8 cellular contexts compared by ENCODE assay signal in the genomic region with DNA sequence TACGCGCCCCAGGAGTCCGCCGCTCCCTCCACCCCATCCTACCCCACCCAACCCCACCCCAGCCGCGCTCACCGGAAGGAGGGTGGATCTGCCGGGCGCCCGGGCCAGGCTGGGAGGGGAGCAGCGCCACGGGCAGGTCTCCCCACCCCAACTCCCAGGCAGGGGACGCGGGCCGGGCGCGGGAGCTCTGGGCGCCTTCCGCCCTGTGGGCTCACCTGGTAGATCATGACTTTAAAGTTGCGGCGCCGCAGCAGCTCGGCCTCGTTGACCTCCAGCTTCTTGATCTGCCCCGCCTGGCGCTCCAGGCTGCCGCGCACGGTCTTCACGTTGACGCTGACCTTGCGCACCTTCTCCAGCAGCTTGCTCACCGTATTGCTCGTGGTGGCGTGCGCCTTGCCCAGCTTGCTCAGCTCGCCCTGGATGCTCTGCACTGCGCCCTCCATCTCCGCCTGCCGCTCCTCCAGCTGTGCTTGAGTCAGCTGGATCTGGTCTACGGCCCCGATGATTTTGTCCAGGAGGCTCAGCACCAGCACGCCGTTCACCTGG. TPM values are rescaled to one million over a fixed set of nuclear protein-coding genes. Genes with fewer than 3 reads are reported as not detected.
DNase-seq lines count a peak whose midpoint lies in the region; ATAC-seq and TF ChIP-seq lines count a peak whose summit lies in the region.

No MANE protein-coding gene starts in this region.

- peaks cover 71% of the 10 kb centered on the region for H3K27me3 ChIP-seq in neutrophil

- no peaks in the 10 kb centered on the region for H3K9me3 ChIP-seq in neutrophil

- DNase-seq in activated T-cell treated with anti-CD3 and anti-CD28 coated beads for 48 hours (ENCODE audit: low read depth) (peak; percentile 33), activated T-cell treated with anti-CD3 and anti-CD28 coated beads for 4 hours (no peak), fibroblast of pulmonary artery (ENCODE audit: low read depth) (no peak), mesenteric fat pad (ENCODE audit: low spot score) (no peak)
- peak; percentile 75 for DNase-seq in activated CD8-positive, alpha-beta memory T cell treated with anti-CD3 and anti-CD28 coated beads, Interleukin-2, amount 50 U/mL, for 48 hours

- H3K36me3 ChIP-seq in neutrophil: no peaks in the 10 kb centered on the region

- TF ChIP-seq CTCF in fibroblast of pulmonary artery (IDR thresholded peaks at IDR 0.05; ENCODE audit: low read length, missing control alignments) (no peak), neutrophil (IDR thresholded peaks at IDR 0.05) (no peak)

- H3K4me1 ChIP-seq in neutrophil (ENCODE audit: control insufficient read depth in 1 of 2, insufficient read depth in 1 of 2, low read depth in 1 of 2, low read length in 1 of 2): peaks cover 47 to 48% of the 10 kb centered on the region in 2 experiments

- no peak overlapping the region for H3K27ac ChIP-seq in neutrophil

- ATAC-seq in GM21529 (IDR thresholded peaks at IDR 0.05; ENCODE audit: unreplicated experiment) (no peak), GM18907 (IDR thresholded peaks at IDR 0.05; ENCODE audit: unreplicated experiment) (no peak)

- H3K4me3 ChIP-seq in fibroblast of pulmonary artery (replicated peaks; ENCODE audit: low read depth, low read length) (peak overlapping the region; percentile 97), neutrophil (ENCODE audit: low read depth in 1 of 2, low read length in 1 of 2) (peak overlapping the region; percentile 57 to 69)

RNA-seq across cellular contexts. Expression of a gene that starts 0.6 kb away (rescaled TPM):
- total RNA-seq in mesenteric fat pad: 681 TPM

RNA-seq across cellular contexts. Expression of a gene that starts 34.2 kb away (rescaled TPM):
- total RNA-seq in mesenteric fat pad: 353 TPM

RNA-seq across cellular contexts. Expression of a gene that starts 36.2 kb away (rescaled TPM):
- 84.1 TPM for total RNA-seq in mesenteric fat pad

Comparison
In these comparisons a context has a peak if more than half of its experiments do, and no peak if none do; other contexts are left out.
1. DNase-seq: peak in activated T-cell treated with anti-CD3 and anti-CD28 coated beads for 48 hours (single experiment) and activated CD8-positive, alpha-beta memory T cell treated with anti-CD3 and anti-CD28 coated beads, Interleukin-2, amount 50 U/mL, for 48 hours (single experiment); none in activated T-cell treated with anti-CD3 and anti-CD28 coated beads for 4 hours (single experiment), fibroblast of pulmonary artery (single experiment) and mesenteric fat pad (single experiment).